In the genomic region with DNA sequence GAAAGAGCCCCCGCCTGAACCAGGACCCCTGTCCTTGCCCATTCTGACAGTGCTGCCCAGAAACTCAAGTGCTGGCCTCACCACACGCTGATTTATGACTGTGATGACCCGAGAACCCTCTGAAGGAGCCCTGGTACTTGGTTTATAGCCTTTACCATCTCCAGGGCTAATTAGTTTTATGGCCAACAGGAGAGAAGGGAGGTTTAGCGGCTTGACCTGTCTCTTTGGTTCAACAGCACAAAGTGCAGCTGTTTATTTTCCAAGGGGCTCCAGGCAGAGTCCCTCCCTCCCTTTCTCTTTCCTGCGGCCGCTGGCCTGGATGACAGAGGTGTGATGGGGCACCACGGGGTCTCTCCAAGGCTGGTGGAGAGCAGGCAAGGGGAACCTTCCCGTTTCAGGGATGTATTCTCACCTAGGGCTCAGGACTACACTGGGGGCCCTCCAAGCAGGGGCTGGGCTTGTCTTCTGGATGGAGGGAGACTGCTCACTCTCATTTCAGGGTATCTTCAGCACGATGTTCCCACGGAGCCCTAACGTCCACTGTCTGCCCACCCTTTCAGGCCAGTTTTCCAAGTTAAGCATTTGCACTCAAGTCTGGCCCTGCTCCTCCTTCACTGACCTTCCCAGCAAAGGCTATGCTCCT, we compare ENCODE assay signal across 25 cellular contexts.
DNase-seq lines count a peak whose midpoint lies in the region; ATAC-seq, FAIRE-seq and TF ChIP-seq lines count a peak whose summit lies in the region.
"Had no signal": no experiment of that assay in that cellular context is flagged by ENCODE, and none has a peak within 500 bp of the region (broad histone marks: within the 10 kb centered on the region; RNA-seq: fewer than 3 reads in every experiment).

No MANE protein-coding gene starts in this region.

- H3K4me1 Mint-ChIP-seq in HFFc6 (ENCODE audit: low read depth) = peaks cover 48% of the 10 kb centered on the region
- peaks cover 37% of the 10 kb centered on the region for H3K4me1 Mint-ChIP-seq in astrocyte (ENCODE audit: low read depth, unreplicated experiment)
- no peaks in the 10 kb centered on the region for H3K4me1 Mint-ChIP-seq in activated CD8-positive, alpha-beta T cell treated with anti-CD3 and anti-CD28 coated beads, Interleukin-2, amount 10 ng/mL, durations not matched to agents 7 days and 5 days (ENCODE audit: low read depth)

- WGBS in right lobe of liver (ENCODE audit: insufficient coverage, low coverage, low lambda C conversion rate, missing lambda C conversion rate) = 68% methylated on average over 5 of the region's 11 CpGs

- H3K9me3 ChIP-seq in astrocyte (ENCODE audit: insufficient read depth, low read depth, low read length) (no peaks in the 10 kb centered on the region), right lobe of liver (no peaks in the 10 kb centered on the region)
- H3K9me3 ChIP-seq: A549, Caco-2, MG63 had no signal

- H3K36me3 Mint-ChIP-seq in HFFc6 (ENCODE audit: low read depth) (peaks cover 5% of the 10 kb centered on the region; the same call in 1 of the 2 replicates), astrocyte (ENCODE audit: low read depth, unreplicated experiment) (no peaks in the 10 kb centered on the region)
- H3K36me3 Mint-ChIP-seq in activated CD8-positive, alpha-beta T cell treated with anti-CD3 and anti-CD28 coated beads, Interleukin-2, amount 10 ng/mL, durations not matched to agents 7 days and 5 days (ENCODE audit: low read depth) = no peaks in the 10 kb centered on the region
- H3K36me3 Mint-ChIP-seq: CD8-positive, alpha-beta T cell had no signal

- ATAC-seq in right lobe of liver (no peak), HG02840 (IDR thresholded peaks at IDR 0.05; ENCODE audit: low FRiP score, unreplicated experiment) (no peak)
- ATAC-seq in activated CD8-positive, alpha-beta T cell treated with anti-CD3 and anti-CD28 coated beads, Interleukin-2, amount 10 ng/mL, durations not matched to agents 7 days and 5 days = no peak
- ATAC-seq: A549; CD8-positive, alpha-beta T cell had no signal

- no peak overlapping the region for H3K4me2 ChIP-seq in astrocyte (ENCODE audit: low read length)
- H3K4me2 ChIP-seq: A549, PC-9 had no signal

- H3K4me3 ChIP-seq in astrocyte (ENCODE audit: insufficient read depth, low read depth, low read length) = no peak overlapping the region
- no peak overlapping the region for H3K4me3 ChIP-seq in right lobe of liver
- H3K4me3 ChIP-seq: A549, MG63, PC-9 had no signal

- no peak overlapping the region for H2AFZ ChIP-seq in astrocyte (ENCODE audit: low read depth, low read length)
- H2AFZ ChIP-seq: PC-9 had no signal

- H3K4me1 ChIP-seq in astrocyte (ENCODE audit: insufficient read depth, low read length) (peaks cover 31% of the 10 kb centered on the region), right lobe of liver (no peaks in the 10 kb centered on the region)

- CTCF ChIA-PET in activated CD8-positive, alpha-beta T cell treated with anti-CD3 and anti-CD28 coated beads, Interleukin-2, amount 10 ng/mL, durations not matched to agents 7 days and 5 days (lab: Charles Lee) = no interaction called here

- H3K27me3 Mint-ChIP-seq in HFFc6 (ENCODE audit: insufficient read depth) = peaks cover 2% of the 10 kb centered on the region
- H3K27me3 Mint-ChIP-seq in astrocyte (ENCODE audit: low read depth, unreplicated experiment) = peaks cover 28% of the 10 kb centered on the region
- peaks cover 5% of the 10 kb centered on the region for H3K27me3 Mint-ChIP-seq in activated CD8-positive, alpha-beta T cell treated with anti-CD3 and anti-CD28 coated beads, Interleukin-2, amount 10 ng/mL, durations not matched to agents 7 days and 5 days (ENCODE audit: low read depth)

- intact Hi-C loops in right lobe of liver (cut with DNase I) = loop anchor here in 1 of 2 donors (10.0 kb wide), 1 partner anchor 113 kb away; no protein-coding TSS in a partner anchor

- no peak overlapping the region for H3K9ac ChIP-seq in astrocyte (ENCODE audit: low read length)

- H3K4me3 Mint-ChIP-seq in HFFc6 = no peak overlapping the region
- H3K4me3 Mint-ChIP-seq in astrocyte (ENCODE audit: unreplicated experiment) = no peak overlapping the region
- no peak overlapping the region for H3K4me3 Mint-ChIP-seq in activated CD8-positive, alpha-beta T cell treated with anti-CD3 and anti-CD28 coated beads, Interleukin-2, amount 10 ng/mL, durations not matched to agents 7 days and 5 days
- H3K4me3 Mint-ChIP-seq: CD8-positive, alpha-beta T cell had no signal

- DNase-seq in ELF-1 (ENCODE audit: low read depth, low spot score) (peak; percentile 22), HFFc6 (no peak), astrocyte (ENCODE audit: low read depth) (no peak), right lobe of liver (peak in 2 of 3 donors; percentile 3 to 18), NCI-H774 (lab: John Stamatoyannopoulos, UW) (no peak), HTR-8/SVneo (ENCODE audit: insufficient read length, low spot score) (no peak)
- no peak for DNase-seq in activated CD8-positive, alpha-beta T cell treated with anti-CD3 and anti-CD28 coated beads, Interleukin-2, amount 10 ng/mL, durations not matched to agents 7 days and 5 days
- DNase-seq: C1 segment of cervical spinal cord; Caco-2; CD8-positive, alpha-beta T cell; DMS 273 treated with DMSO at 0.1 percent for 48 hours; DMS79; HCEC 1CT; KBM-7; MG63; NCI-H2029; NCI-H446 treated with DMSO at 0.1 percent for 48 hours; NCI-H526 treated with DMSO at 0.1 percent for 48 hours; PC-9; SHP77; T-helper 1 cell had no signal

- POLR2A ChIA-PET in activated CD8-positive, alpha-beta T cell treated with anti-CD3 and anti-CD28 coated beads, Interleukin-2, amount 10 ng/mL, durations not matched to agents 7 days and 5 days (lab: Charles Lee) = no interaction called here

- H3K79me2 ChIP-seq in astrocyte (ENCODE audit: insufficient read depth, low read length) = no peaks in the 10 kb centered on the region

- no peaks in the 10 kb centered on the region for H4K20me1 ChIP-seq in astrocyte (ENCODE audit: insufficient read depth, low read length)

- TF ChIP-seq CTCF in HFFc6 (IDR thresholded peaks at IDR 0.05) = no peak
- TF ChIP-seq CTCF in astrocyte (IDR thresholded peaks at IDR 0.05; ENCODE audit: insufficient read depth, low read depth, low read length) = no peak
- no peak for TF ChIP-seq CTCF in right lobe of liver (IDR thresholded peaks at IDR 0.05)

- H3K27ac Mint-ChIP-seq in HFFc6 = peak overlapping the region; percentile 42; the same call in 1 of the 2 replicates
- peak overlapping the region; percentile 31 for H3K27ac Mint-ChIP-seq in astrocyte (ENCODE audit: unreplicated experiment)
- no peak overlapping the region for H3K27ac Mint-ChIP-seq in activated CD8-positive, alpha-beta T cell treated with anti-CD3 and anti-CD28 coated beads, Interleukin-2, amount 10 ng/mL, durations not matched to agents 7 days and 5 days
- H3K27ac Mint-ChIP-seq: CD8-positive, alpha-beta T cell had no signal

- TF ChIP-seq POLR2A in right lobe of liver (IDR thresholded peaks at IDR 0.05) = no peak

- H3K27me3 ChIP-seq in astrocyte (ENCODE audit: insufficient read depth, low read length) (peaks cover 3% of the 10 kb centered on the region), right lobe of liver (no peaks in the 10 kb centered on the region)
- H3K27me3 ChIP-seq: MG63 had no signal

- H3K36me3 ChIP-seq in astrocyte (ENCODE audit: insufficient read depth, low read length) (no peaks in the 10 kb centered on the region), right lobe of liver (no peaks in the 10 kb centered on the region)
- H3K36me3 ChIP-seq: MG63 had no signal

- FAIRE-seq in astrocyte (lab: Jason Lieb, UNC) (no peak), HTR-8/SVneo (lab: Jason Lieb, UNC) (no peak)
- FAIRE-seq: A549, GM19239, H1 had no signal

- H3K27ac ChIP-seq in astrocyte (ENCODE audit: low read depth, low read length) = no peak overlapping the region
- H3K27ac ChIP-seq in right lobe of liver = no peak overlapping the region
- H3K27ac ChIP-seq: A549, PC-9 had no signal

- H3K9me3 Mint-ChIP-seq in HFFc6 = no peaks in the 10 kb centered on the region
- peaks cover 1% of the 10 kb centered on the region for H3K9me3 Mint-ChIP-seq in astrocyte (ENCODE audit: unreplicated experiment)
- no peaks in the 10 kb centered on the region for H3K9me3 Mint-ChIP-seq in activated CD8-positive, alpha-beta T cell treated with anti-CD3 and anti-CD28 coated beads, Interleukin-2, amount 10 ng/mL, durations not matched to agents 7 days and 5 days (ENCODE audit: insufficient read depth)
- H3K9me3 Mint-ChIP-seq: CD8-positive, alpha-beta T cell had no signal

Comparison
In these comparisons a context has a peak if more than half of its experiments do, and no peak if none do; other contexts are left out.
1. DNase-seq: peak in ELF-1 (single experiment) and right lobe of liver (2 of 3); none in HFFc6 (single experiment), astrocyte (single experiment), NCI-H774 (single experiment), activated CD8-positive, alpha-beta T cell treated with anti-CD3 and anti-CD28 coated beads, Interleukin-2, amount 10 ng/mL, durations not matched to agents 7 days and 5 days (single experiment) and HTR-8/SVneo (single experiment).